ENCODE assay signal across 2 cellular contexts in genomic region chr3:66464512-66464894, GRCh38.
A peak's percentile ranks its signal among the peaks of the same experiment; 100 is the strongest.
TF ChIP-seq lines count a peak whose summit lies in the region.

No MANE protein-coding gene starts in this region.

TF ChIP-seq in H1, 55 proteins besides CTCF, POLR2A, EP300 and RAD21:
- TF ChIP-seq TBP (IDR thresholded peaks at IDR 0.05; ENCODE audit: low read depth, low read length) (no peak), SIX5 (IDR thresholded peaks at IDR 0.05; ENCODE audit: low read depth, low read length) (no peak), CEBPB (IDR thresholded peaks at IDR 0.05; ENCODE audit: low read depth, low read length) (peak; percentile 88), CHD1 (IDR thresholded peaks at IDR 0.05; ENCODE audit: low read depth, low read length) (no peak), RNF2 (IDR thresholded peaks at IDR 0.05; ENCODE audit: borderline replicate concordance, low read depth, low read length, missing control alignments, poor library complexity, severe bottlenecking) (no peak), POU5F1 (IDR thresholded peaks at IDR 0.05; ENCODE audit: low read depth, low read length) (no peak)

TF ChIP-seq in HepG2, 621 proteins besides CTCF, POLR2A, EP300 and RAD21 (continues in another document):
- no peak for TF ChIP-seq GPN1 (CRISPR knock-in tag; IDR thresholded peaks at IDR 0.05; ENCODE audit: borderline replicate concordance)
- TF ChIP-seq GATAD2A (CRISPR knock-in tag; IDR thresholded peaks at IDR 0.05), result peak; percentile 54; the same call in 1 of the 2 replicates
- TF ChIP-seq DNMT1 (CRISPR knock-in tag; IDR thresholded peaks at IDR 0.05), result no peak
- TF ChIP-seq, protein P1, sequence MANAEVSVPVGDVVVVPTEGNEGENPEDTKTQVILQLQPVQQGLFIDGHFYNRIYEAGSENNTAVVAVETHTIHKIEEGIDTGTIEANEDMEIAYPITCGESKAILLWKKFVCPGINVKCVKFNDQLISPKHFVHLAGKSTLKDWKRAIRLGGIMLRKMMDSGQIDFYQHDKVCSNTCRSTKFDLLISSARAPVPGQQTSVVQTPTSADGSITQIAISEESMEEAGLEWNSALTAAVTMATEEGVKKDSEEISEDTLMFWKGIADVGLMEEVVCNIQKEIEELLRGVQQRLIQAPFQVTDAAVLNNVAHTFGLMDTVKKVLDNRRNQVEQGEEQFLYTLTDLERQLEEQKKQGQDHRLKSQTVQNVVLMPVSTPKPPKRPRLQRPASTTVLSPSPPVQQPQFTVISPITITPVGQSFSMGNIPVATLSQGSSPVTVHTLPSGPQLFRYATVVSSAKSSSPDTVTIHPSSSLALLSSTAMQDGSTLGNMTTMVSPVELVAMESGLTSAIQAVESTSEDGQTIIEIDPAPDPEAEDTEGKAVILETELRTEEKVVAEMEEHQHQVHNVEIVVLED (CRISPR knock-in tag; IDR thresholded peaks at IDR 0.05; ENCODE audit: borderline replicate concordance), result no peak
- TF ChIP-seq MTF1 (CRISPR knock-in tag; IDR thresholded peaks at IDR 0.05), result no peak
- TF ChIP-seq, protein P2, sequence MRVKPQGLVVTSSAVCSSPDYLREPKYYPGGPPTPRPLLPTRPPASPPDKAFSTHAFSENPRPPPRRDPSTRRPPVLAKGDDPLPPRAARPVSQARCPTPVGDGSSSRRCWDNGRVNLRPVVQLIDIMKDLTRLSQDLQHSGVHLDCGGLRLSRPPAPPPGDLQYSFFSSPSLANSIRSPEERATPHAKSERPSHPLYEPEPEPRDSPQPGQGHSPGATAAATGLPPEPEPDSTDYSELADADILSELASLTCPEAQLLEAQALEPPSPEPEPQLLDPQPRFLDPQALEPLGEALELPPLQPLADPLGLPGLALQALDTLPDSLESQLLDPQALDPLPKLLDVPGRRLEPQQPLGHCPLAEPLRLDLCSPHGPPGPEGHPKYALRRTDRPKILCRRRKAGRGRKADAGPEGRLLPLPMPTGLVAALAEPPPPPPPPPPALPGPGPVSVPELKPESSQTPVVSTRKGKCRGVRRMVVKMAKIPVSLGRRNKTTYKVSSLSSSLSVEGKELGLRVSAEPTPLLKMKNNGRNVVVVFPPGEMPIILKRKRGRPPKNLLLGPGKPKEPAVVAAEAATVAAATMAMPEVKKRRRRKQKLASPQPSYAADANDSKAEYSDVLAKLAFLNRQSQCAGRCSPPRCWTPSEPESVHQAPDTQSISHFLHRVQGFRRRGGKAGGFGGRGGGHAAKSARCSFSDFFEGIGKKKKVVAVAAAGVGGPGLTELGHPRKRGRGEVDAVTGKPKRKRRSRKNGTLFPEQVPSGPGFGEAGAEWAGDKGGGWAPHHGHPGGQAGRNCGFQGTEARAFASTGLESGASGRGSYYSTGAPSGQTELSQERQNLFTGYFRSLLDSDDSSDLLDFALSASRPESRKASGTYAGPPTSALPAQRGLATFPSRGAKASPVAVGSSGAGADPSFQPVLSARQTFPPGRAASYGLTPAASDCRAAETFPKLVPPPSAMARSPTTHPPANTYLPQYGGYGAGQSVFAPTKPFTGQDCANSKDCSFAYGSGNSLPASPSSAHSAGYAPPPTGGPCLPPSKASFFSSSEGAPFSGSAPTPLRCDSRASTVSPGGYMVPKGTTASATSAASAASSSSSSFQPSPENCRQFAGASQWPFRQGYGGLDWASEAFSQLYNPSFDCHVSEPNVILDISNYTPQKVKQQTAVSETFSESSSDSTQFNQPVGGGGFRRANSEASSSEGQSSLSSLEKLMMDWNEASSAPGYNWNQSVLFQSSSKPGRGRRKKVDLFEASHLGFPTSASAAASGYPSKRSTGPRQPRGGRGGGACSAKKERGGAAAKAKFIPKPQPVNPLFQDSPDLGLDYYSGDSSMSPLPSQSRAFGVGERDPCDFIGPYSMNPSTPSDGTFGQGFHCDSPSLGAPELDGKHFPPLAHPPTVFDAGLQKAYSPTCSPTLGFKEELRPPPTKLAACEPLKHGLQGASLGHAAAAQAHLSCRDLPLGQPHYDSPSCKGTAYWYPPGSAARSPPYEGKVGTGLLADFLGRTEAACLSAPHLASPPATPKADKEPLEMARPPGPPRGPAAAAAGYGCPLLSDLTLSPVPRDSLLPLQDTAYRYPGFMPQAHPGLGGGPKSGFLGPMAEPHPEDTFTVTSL (CRISPR knock-in tag; IDR thresholded peaks at IDR 0.05; ENCODE audit: borderline replicate concordance), result no peak
- no peak for TF ChIP-seq THAP11 (CRISPR knock-in tag; IDR thresholded peaks at IDR 0.05)
- TF ChIP-seq FOXK1 (CRISPR knock-in tag; IDR thresholded peaks at IDR 0.05; ENCODE audit: borderline replicate concordance, low read depth), result no peak
- no peak for TF ChIP-seq ZNF101 (CRISPR knock-in tag; IDR thresholded peaks at IDR 0.05; ENCODE audit: borderline replicate concordance, low read depth)
- TF ChIP-seq HNRNPUL1 (IDR thresholded peaks at IDR 0.05; ENCODE audit: low read depth, low read length), result no peak
- TF ChIP-seq, protein P3, sequence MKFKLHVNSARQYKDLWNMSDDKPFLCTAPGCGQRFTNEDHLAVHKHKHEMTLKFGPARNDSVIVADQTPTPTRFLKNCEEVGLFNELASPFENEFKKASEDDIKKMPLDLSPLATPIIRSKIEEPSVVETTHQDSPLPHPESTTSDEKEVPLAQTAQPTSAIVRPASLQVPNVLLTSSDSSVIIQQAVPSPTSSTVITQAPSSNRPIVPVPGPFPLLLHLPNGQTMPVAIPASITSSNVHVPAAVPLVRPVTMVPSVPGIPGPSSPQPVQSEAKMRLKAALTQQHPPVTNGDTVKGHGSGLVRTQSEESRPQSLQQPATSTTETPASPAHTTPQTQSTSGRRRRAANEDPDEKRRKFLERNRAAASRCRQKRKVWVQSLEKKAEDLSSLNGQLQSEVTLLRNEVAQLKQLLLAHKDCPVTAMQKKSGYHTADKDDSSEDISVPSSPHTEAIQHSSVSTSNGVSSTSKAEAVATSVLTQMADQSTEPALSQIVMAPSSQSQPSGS (CRISPR knock-in tag; IDR thresholded peaks at IDR 0.05), result no peak
- TF ChIP-seq, protein P4, sequence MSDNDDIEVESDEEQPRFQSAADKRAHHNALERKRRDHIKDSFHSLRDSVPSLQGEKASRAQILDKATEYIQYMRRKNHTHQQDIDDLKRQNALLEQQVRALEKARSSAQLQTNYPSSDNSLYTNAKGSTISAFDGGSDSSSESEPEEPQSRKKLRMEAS (IDR thresholded peaks at IDR 0.05), result 0 out of 2 replicates have a peak, but pooled peaks have one; percentile 35
- no peak for TF ChIP-seq ZNF3 (CRISPR knock-in tag; IDR thresholded peaks at IDR 0.05)
- TF ChIP-seq SALL1 (CRISPR knock-in tag; IDR thresholded peaks at IDR 0.05), result peak; percentile 27; the same call in 1 of the 2 replicates
- no peak for TF ChIP-seq ZNF547 (CRISPR knock-in tag; IDR thresholded peaks at IDR 0.05)
- no peak for TF ChIP-seq NR1H2 (CRISPR knock-in tag; IDR thresholded peaks at IDR 0.05; ENCODE audit: borderline replicate concordance, low read depth)
- TF ChIP-seq HDAC2 (CRISPR knock-in tag; IDR thresholded peaks at IDR 0.05), result peak; percentile 29; the same call in 1 of the 2 replicates
- peak; percentile 61; the same call in 1 of the 2 replicates for TF ChIP-seq TFAP4 (IDR thresholded peaks at IDR 0.05; ENCODE audit: borderline replicate concordance, low read depth)
- TF ChIP-seq FOSL2 (CRISPR knock-in tag; IDR thresholded peaks at IDR 0.05), result peak; percentile 25; the same call in 1 of the 2 replicates
- TF ChIP-seq, protein P5, sequence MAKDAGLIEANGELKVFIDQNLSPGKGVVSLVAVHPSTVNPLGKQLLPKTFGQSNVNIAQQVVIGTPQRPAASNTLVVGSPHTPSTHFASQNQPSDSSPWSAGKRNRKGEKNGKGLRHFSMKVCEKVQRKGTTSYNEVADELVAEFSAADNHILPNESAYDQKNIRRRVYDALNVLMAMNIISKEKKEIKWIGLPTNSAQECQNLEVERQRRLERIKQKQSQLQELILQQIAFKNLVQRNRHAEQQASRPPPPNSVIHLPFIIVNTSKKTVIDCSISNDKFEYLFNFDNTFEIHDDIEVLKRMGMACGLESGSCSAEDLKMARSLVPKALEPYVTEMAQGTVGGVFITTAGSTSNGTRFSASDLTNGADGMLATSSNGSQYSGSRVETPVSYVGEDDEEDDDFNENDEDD (CRISPR knock-in tag; IDR thresholded peaks at IDR 0.05; ENCODE audit: borderline replicate concordance), result peak; percentile 38; the same call in 1 of the 2 replicates
- TF ChIP-seq PCBP2 (optimal IDR thresholded peaks at IDR 0.05; ENCODE audit: low read depth, low read length, poor library complexity, severe bottlenecking), result no peak
- 0 out of 2 replicates have a peak, but pooled peaks have one; percentile 13 for TF ChIP-seq MIER2 (CRISPR knock-in tag; IDR thresholded peaks at IDR 0.05)
- TF ChIP-seq HOMEZ (CRISPR knock-in tag; IDR thresholded peaks at IDR 0.05; ENCODE audit: low read depth), result no peak
- TF ChIP-seq HCFC1 (IDR thresholded peaks at IDR 0.05; ENCODE audit: low read depth, low read length), result no peak
- TF ChIP-seq, protein P6, sequence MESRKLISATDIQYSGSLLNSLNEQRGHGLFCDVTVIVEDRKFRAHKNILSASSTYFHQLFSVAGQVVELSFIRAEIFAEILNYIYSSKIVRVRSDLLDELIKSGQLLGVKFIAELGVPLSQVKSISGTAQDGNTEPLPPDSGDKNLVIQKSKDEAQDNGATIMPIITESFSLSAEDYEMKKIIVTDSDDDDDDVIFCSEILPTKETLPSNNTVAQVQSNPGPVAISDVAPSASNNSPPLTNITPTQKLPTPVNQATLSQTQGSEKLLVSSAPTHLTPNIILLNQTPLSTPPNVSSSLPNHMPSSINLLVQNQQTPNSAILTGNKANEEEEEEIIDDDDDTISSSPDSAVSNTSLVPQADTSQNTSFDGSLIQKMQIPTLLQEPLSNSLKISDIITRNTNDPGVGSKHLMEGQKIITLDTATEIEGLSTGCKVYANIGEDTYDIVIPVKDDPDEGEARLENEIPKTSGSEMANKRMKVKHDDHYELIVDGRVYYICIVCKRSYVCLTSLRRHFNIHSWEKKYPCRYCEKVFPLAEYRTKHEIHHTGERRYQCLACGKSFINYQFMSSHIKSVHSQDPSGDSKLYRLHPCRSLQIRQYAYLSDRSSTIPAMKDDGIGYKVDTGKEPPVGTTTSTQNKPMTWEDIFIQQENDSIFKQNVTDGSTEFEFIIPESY (CRISPR knock-in tag; IDR thresholded peaks at IDR 0.05), result 0 out of 2 replicates have a peak, but pooled peaks have one; percentile 16
- TF ChIP-seq ZNF253 (CRISPR knock-in tag; IDR thresholded peaks at IDR 0.05; ENCODE audit: borderline replicate concordance), result no peak
- peak; percentile 50; the same call in 1 of the 2 replicates for TF ChIP-seq ZNF501 (CRISPR knock-in tag; IDR thresholded peaks at IDR 0.05)
- TF ChIP-seq ELF3 (CRISPR knock-in tag; IDR thresholded peaks at IDR 0.05), result 0 out of 2 replicates have a peak, but pooled peaks have one; percentile 10
- TF ChIP-seq, protein P7, sequence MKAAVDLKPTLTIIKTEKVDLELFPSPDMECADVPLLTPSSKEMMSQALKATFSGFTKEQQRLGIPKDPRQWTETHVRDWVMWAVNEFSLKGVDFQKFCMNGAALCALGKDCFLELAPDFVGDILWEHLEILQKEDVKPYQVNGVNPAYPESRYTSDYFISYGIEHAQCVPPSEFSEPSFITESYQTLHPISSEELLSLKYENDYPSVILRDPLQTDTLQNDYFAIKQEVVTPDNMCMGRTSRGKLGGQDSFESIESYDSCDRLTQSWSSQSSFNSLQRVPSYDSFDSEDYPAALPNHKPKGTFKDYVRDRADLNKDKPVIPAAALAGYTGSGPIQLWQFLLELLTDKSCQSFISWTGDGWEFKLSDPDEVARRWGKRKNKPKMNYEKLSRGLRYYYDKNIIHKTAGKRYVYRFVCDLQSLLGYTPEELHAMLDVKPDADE (CRISPR knock-in tag; IDR thresholded peaks at IDR 0.05), result no peak
- peak; percentile 93 for TF ChIP-seq CEBPG (CRISPR knock-in tag; IDR thresholded peaks at IDR 0.05)
- no peak for TF ChIP-seq GABPA (IDR thresholded peaks at IDR 0.05; ENCODE audit: low read depth, low read length)
- TF ChIP-seq GABPA (CRISPR knock-in tag; IDR thresholded peaks at IDR 0.05; ENCODE audit: low read depth), result no peak
- 0 out of 2 replicates have a peak, but pooled peaks have one; percentile 17 for TF ChIP-seq ZFX (CRISPR knock-in tag; IDR thresholded peaks at IDR 0.05; ENCODE audit: low read depth)
- TF ChIP-seq PAWR (CRISPR knock-in tag; IDR thresholded peaks at IDR 0.05; ENCODE audit: borderline replicate concordance), result no peak
- TF ChIP-seq SAP130 (CRISPR knock-in tag; IDR thresholded peaks at IDR 0.05; ENCODE audit: low read depth), result peak; percentile 39
- peak; percentile 96 for TF ChIP-seq CEBPB (IDR thresholded peaks at IDR 0.05; ENCODE audit: borderline replicate concordance, low read depth, low read length)
- TF ChIP-seq ARID5B (CRISPR knock-in tag; IDR thresholded peaks at IDR 0.05), result peak; percentile 20; the same call in 1 of the 2 replicates
